In genomic region chr12:92463171-92463570, GRCh38 we compare ENCODE assay signal across 23 cellular contexts.
DNase-seq lines count a peak whose midpoint lies in the region; ATAC-seq, FAIRE-seq and TF ChIP-seq lines count a peak whose summit lies in the region.
"Had no signal": no experiment of that assay in that cellular context is flagged by ENCODE, and none has a peak within 500 bp of the region (broad histone marks: within the 10 kb centered on the region; RNA-seq: fewer than 3 reads in every experiment).

No MANE protein-coding gene starts in this region.

- peak overlapping the region; percentile 30 to 92 (median 82) for H3K27ac Mint-ChIP-seq in immature natural killer cell
- peak overlapping the region; percentile 93 for H3K27ac Mint-ChIP-seq in stimulated activated memory B cell treated with anti-CD40 and anti-IgM and Interleukin-4, amounts not matched to agents 10 μg/mL and 1 μg/mL and 100 μg/mL, for 72 hours

- no peaks in the 10 kb centered on the region for H3K9me3 Mint-ChIP-seq in immature natural killer cell
- peaks cover 7% of the 10 kb centered on the region for H3K9me3 Mint-ChIP-seq in stimulated activated memory B cell treated with anti-CD40 and anti-IgM and Interleukin-4, amounts not matched to agents 10 μg/mL and 1 μg/mL and 100 μg/mL, for 72 hours

- peaks cover 0 to 4% (median 0%) of the 10 kb centered on the region in 3 donors for H3K36me3 Mint-ChIP-seq in immature natural killer cell
- peaks cover 6% of the 10 kb centered on the region for H3K36me3 Mint-ChIP-seq in stimulated activated memory B cell treated with anti-CD40 and anti-IgM and Interleukin-4, amounts not matched to agents 10 μg/mL and 1 μg/mL and 100 μg/mL, for 72 hours
- H3K36me3 Mint-ChIP-seq: CD14-positive monocyte had no signal

- H3K4me3 ChIP-seq in OCI-LY3 (ENCODE audit: low read length) (no peak overlapping the region), thyroid gland (replicated peaks in 1 of 3) (no peak overlapping the region)
- H3K4me3 ChIP-seq: MG63 had no signal

- H3K27ac ChIP-seq in OCI-LY3 (ENCODE audit: low read length): peak overlapping the region; percentile 57; the same call in 1 of the 2 replicates
- H3K27ac ChIP-seq in thyroid gland: no peak overlapping the region
- H3K27ac ChIP-seq: RWPE1 had no signal

- H3K4me2 ChIP-seq in OCI-LY3 (ENCODE audit: low read length): peak overlapping the region; percentile 99

- no peak for TF ChIP-seq POLR2A in GM12891 (IDR thresholded peaks at IDR 0.05; ENCODE audit: low read depth, low read length)
- TF ChIP-seq POLR2A in thyroid gland (IDR thresholded peaks at IDR 0.05): no peak

- no peaks in the 10 kb centered on the region for H3K27me3 ChIP-seq in OCI-LY3 (ENCODE audit: low read depth, low read length)
- H3K27me3 ChIP-seq in thyroid gland: no peaks in the 10 kb centered on the region
- H3K27me3 ChIP-seq: MG63 had no signal

- peaks cover 0 to 5% (median 4%) of the 10 kb centered on the region in 3 donors for H3K27me3 Mint-ChIP-seq in immature natural killer cell (ENCODE audit: low read depth in 3 of 3)
- no peaks in the 10 kb centered on the region for H3K27me3 Mint-ChIP-seq in stimulated activated memory B cell treated with anti-CD40 and anti-IgM and Interleukin-4, amounts not matched to agents 10 μg/mL and 1 μg/mL and 100 μg/mL, for 72 hours

- H2AFZ ChIP-seq in OCI-LY3 (ENCODE audit: low read depth, low read length): 0 out of 2 replicates have a peak overlapping the region, but pooled peaks have one; percentile 20

- TF ChIP-seq CTCF in OCI-LY3 (IDR thresholded peaks at IDR 0.05; ENCODE audit: low read depth, low read length) (no peak), thyroid gland (IDR thresholded peaks at IDR 0.05) (no peak)

- WGBS in thyroid gland, 2 donors: 91 to 100% methylated on average over 2 of the region's 2 CpGs

- intact Hi-C loops in thyroid gland (cut with DNase I): no loop called here

- FAIRE-seq in GM12891 (lab: Jason Lieb, UNC): peak; percentile 75

- H3K4me3 Mint-ChIP-seq in immature natural killer cell: peak overlapping the region in 1 of 5 donors; percentile 75
- no peak overlapping the region for H3K4me3 Mint-ChIP-seq in stimulated activated memory B cell treated with anti-CD40 and anti-IgM and Interleukin-4, amounts not matched to agents 10 μg/mL and 1 μg/mL and 100 μg/mL, for 72 hours
- H3K4me3 Mint-ChIP-seq: CD14-positive monocyte had no signal

- no peak for ATAC-seq in stimulated activated memory B cell treated with anti-CD40 and anti-IgM and Interleukin-4, amounts not matched to agents 10 μg/mL and 1 μg/mL and 100 μg/mL, for 72 hours
- no peak for ATAC-seq in HG03520 (IDR thresholded peaks at IDR 0.05; ENCODE audit: unreplicated experiment)
- no peak for ATAC-seq in HG03175 (IDR thresholded peaks at IDR 0.05; ENCODE audit: unreplicated experiment)
- ATAC-seq: PC-3, SK-N-SH treated with all-trans-retinoic acid at 6 μM for 48 hours had no signal

- H3K9ac ChIP-seq in OCI-LY3 (ENCODE audit: low read length): peak overlapping the region; percentile 39; the same call in 1 of the 2 replicates

- H3K4me1 Mint-ChIP-seq in immature natural killer cell: peaks cover 50 to 78% of the 10 kb centered on the region in 2 donors
- peaks cover 68% of the 10 kb centered on the region for H3K4me1 Mint-ChIP-seq in stimulated activated memory B cell treated with anti-CD40 and anti-IgM and Interleukin-4, amounts not matched to agents 10 μg/mL and 1 μg/mL and 100 μg/mL, for 72 hours

- H3K4me1 ChIP-seq in OCI-LY3 (ENCODE audit: low read length): peaks cover 72% of the 10 kb centered on the region
- H3K4me1 ChIP-seq in thyroid gland: peaks cover 0 to 15% of the 10 kb centered on the region in 2 donors

- no peaks in the 10 kb centered on the region for H3K79me2 ChIP-seq in OCI-LY3 (ENCODE audit: low read length)

- H4K20me1 ChIP-seq in OCI-LY3 (ENCODE audit: insufficient read depth, low read length): no peaks in the 10 kb centered on the region

- H3K36me3 ChIP-seq in OCI-LY3 (replicated peaks; ENCODE audit: low read depth, low read length): no peaks in the 10 kb centered on the region
- no peaks in the 10 kb centered on the region for H3K36me3 ChIP-seq in thyroid gland
- H3K36me3 ChIP-seq: MG63 had no signal

- DNase-seq in GM12891 (ENCODE audit: insufficient read length, low spot score) (no peak), immature natural killer cell (no peak), thyroid gland (no peak), NAMALWA (ENCODE audit: low spot score) (no peak)
- DNase-seq: ACHN, DMS 273 treated with DMSO at 0.1 percent for 48 hours, GDM1, GOT3, Karpas-422, MG63, NCI-H1092 treated with DMSO at 0.1 percent for 48 hours, NCI-H1694, NCI-H510A, NCI-H748 treated with DMSO at 0.1 percent for 48 hours, PC-3, SIG-M5 had no signal

- H3K9me3 ChIP-seq in OCI-LY3 (ENCODE audit: insufficient read depth, low read length) (peaks cover 8% of the 10 kb centered on the region; the same call in 1 of the 2 replicates), thyroid gland (no peaks in the 10 kb centered on the region)
- H3K9me3 ChIP-seq: MG63 had no signal

TF ChIP-seq in GM12891, 5 proteins besides CTCF, POLR2A, EP300 and RAD21:
- TF ChIP-seq TAF1 (IDR thresholded peaks at IDR 0.05; ENCODE audit: low read depth, low read length): no peak
- TF ChIP-seq POLR2AphosphoS5 (IDR thresholded peaks at IDR 0.05; ENCODE audit: low read depth, low read length): no peak
- no peak for TF ChIP-seq SPI1 (IDR thresholded peaks at IDR 0.05; ENCODE audit: low read depth, low read length)
- TF ChIP-seq POU2F2 (IDR thresholded peaks at IDR 0.05; ENCODE audit: low read depth, low read length): no peak
- TF ChIP-seq PAX5 (IDR thresholded peaks at IDR 0.05; ENCODE audit: insufficient read depth, low read length, severe bottlenecking): no peak
